8 cellular contexts compared by ENCODE assay signal in genomic region chr12:11839093-11839641, GRCh38.
DNase-seq lines count a peak whose midpoint lies in the region; ATAC-seq lines count a peak whose summit lies in the region.

No MANE protein-coding gene starts in this region.

- ATAC-seq in HG03025 (IDR thresholded peaks at IDR 0.05; ENCODE audit: low FRiP score, unreplicated experiment), result no peak

- DNase-seq in Ammon's horn (ENCODE audit: low spot score) (peak; percentile 62), NCI-H128 (lab: John Stamatoyannopoulos, UW; ENCODE audit: unreplicated experiment) (peak; percentile 66), astrocyte of the hippocampus (ENCODE audit: low read depth, low spot score) (peak; percentile 86), lung microvascular endothelial cell (ENCODE audit: low read depth in 2 of 2) (peak; percentile 40 to 92), T-helper 2 cell (no peak)
- DNase-seq in activated CD4-positive, CD25-positive, alpha-beta regulatory T cell treated with anti-CD3 and anti-CD28 coated beads, Interleukin-2, amount 50 U/mL, for 72 hours, result no peak
- no peak for DNase-seq in activated CD8-positive, alpha-beta memory T cell treated with anti-CD3 and anti-CD28 coated beads, Interleukin-2, amount 50 U/mL, for 4 hours

Comparison
In these comparisons a context has a peak if more than half of its experiments do, and no peak if none do; other contexts are left out.
1. DNase-seq: peak in Ammon's horn (single experiment), NCI-H128 (single experiment), astrocyte of the hippocampus (single experiment) and lung microvascular endothelial cell (2 of 2); none in activated CD4-positive, CD25-positive, alpha-beta regulatory T cell treated with anti-CD3 and anti-CD28 coated beads, Interleukin-2, amount 50 U/mL, for 72 hours (single experiment), activated CD8-positive, alpha-beta memory T cell treated with anti-CD3 and anti-CD28 coated beads, Interleukin-2, amount 50 U/mL, for 4 hours (single experiment) and T-helper 2 cell (0 of 5).